In the genomic region with DNA sequence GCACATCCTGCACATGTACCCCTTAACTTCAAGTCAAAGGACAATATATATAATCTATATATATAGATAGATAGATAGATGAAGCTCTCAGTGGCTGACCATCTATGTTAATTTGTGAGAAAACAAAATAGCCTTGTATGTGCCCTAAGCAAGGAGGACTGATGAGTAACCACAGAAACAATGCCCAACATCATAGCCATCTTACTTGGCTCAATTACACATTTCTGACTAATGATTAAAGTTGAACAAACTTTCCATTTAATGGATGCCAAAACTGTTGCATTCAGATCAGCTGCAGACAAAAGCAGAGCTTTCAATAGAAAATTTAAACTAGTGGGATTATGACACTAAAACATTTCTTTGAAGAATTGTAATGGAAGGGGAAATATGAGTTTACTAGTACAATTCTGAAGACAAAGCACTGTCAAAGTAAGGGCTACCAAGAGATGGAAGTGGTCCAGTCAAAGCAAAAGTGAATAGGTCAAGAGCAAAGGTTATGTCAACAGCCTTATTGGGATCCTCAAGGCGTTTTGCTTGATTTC, we compare ENCODE assay signal across 1 cellular context.
A peak's percentile ranks its signal among the peaks of the same experiment; 100 is the strongest.
TF ChIP-seq lines count a peak whose summit lies in the region.

No MANE protein-coding gene starts in this region.

TF ChIP-seq in endothelial cell of umbilical vein, 7 proteins besides CTCF, POLR2A, EP300 and RAD21:
- TF ChIP-seq FOS (IDR thresholded peaks at IDR 0.05; ENCODE audit: borderline replicate concordance, insufficient read depth, low read length) (peak; percentile 37), GATA2 (IDR thresholded peaks at IDR 0.05; ENCODE audit: insufficient read depth, insufficient read length, low read depth, low read length) (no peak), POLR2AphosphoS5 (IDR thresholded peaks at IDR 0.05; ENCODE audit: insufficient read depth, low read depth, low read length) (no peak), MYC (IDR thresholded peaks at IDR 0.05; ENCODE audit: low read depth, low read length) (no peak)
TF ChIP-seq in endothelial cell of umbilical vein: peak in this region for 1.
